Comparison of ENCODE assay signal across 9 cellular contexts in the genomic region with DNA sequence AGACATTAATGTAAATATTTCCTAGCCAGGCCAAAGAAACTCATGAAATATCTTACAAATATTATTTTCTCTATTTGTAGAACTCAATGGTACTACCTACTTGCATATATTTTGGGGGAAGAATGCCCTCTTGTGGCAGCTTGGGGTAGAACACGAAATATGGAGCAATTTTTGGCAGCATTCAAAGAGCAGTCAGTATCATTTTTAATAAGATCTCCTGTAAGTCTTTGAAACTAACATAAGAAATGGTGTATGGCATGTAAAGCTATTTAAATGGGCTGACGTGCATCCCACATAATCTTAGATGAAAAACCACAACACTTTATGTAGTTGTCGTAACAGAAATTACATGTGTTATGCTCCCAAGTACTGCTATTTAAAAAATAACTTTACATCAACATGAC.
A peak's percentile ranks its signal among the peaks of the same experiment; 100 is the strongest.
DNase-seq lines count a peak whose midpoint lies in the region; ATAC-seq and TF ChIP-seq lines count a peak whose summit lies in the region.
"Had no signal": no experiment of that assay in that cellular context is flagged by ENCODE, and none has a peak within 500 bp of the region (broad histone marks: within the 10 kb centered on the region; RNA-seq: fewer than 3 reads in every experiment).

No MANE protein-coding gene starts in this region.

- DNase-seq in NCI-H2171 treated with DMSO at 0.1 percent for 48 hours (lab: John Stamatoyannopoulos, UW) (peak; percentile 40), NCI-H2171 (lab: John Stamatoyannopoulos, UW) (no peak), NCI-H82 treated with DMSO at 0.1 percent for 48 hours (lab: John Stamatoyannopoulos, UW; ENCODE audit: unreplicated experiment) (peak; percentile 30), epithelial cell of prostate (ENCODE audit: low read depth, low spot score) (peak; percentile 24), tibial artery (peak; percentile 67 to 69)
- peak; percentile 72 for DNase-seq in activated CD8-positive, alpha-beta memory T cell treated with anti-CD3 and anti-CD28 coated beads, Interleukin-2, amount 10 ng/mL, durations not matched to agents 7 days and 5 days

- no peaks in the 10 kb centered on the region for H3K27me3 Mint-ChIP-seq in activated CD8-positive, alpha-beta memory T cell treated with anti-CD3 and anti-CD28 coated beads, Interleukin-2, amount 10 ng/mL, durations not matched to agents 7 days and 5 days
- H3K27me3 Mint-ChIP-seq: stimulated activated naive CD8-positive, alpha-beta T cell treated with anti-CD3 and anti-CD28 coated beads, Interleukin-15, Interleukin-2, amounts not matched to agents 100 ng/mL and 50 ng/mL, for 24 hours had no signal

- CTCF ChIA-PET in activated CD8-positive, alpha-beta memory T cell treated with anti-CD3 and anti-CD28 coated beads, Interleukin-2, amount 10 ng/mL, durations not matched to agents 7 days and 5 days (lab: Charles Lee), result interaction anchor here (0.8 to 1.8 kb wide), 6 partner anchors 10 to 142 kb away, joined by 3 to 10 read pairs (median 4); no protein-coding TSS in a partner anchor

- H3K27ac ChIP-seq in epithelial cell of prostate (no peak overlapping the region), neutrophil (no peak overlapping the region), tibial artery (no peak overlapping the region)

- peaks cover 45% of the 10 kb centered on the region for H3K36me3 Mint-ChIP-seq in activated CD8-positive, alpha-beta memory T cell treated with anti-CD3 and anti-CD28 coated beads, Interleukin-2, amount 10 ng/mL, durations not matched to agents 7 days and 5 days

- no peaks in the 10 kb centered on the region for H3K9me3 ChIP-seq in neutrophil
- H3K9me3 ChIP-seq in tibial artery, result no peaks in the 10 kb centered on the region

- no peak overlapping the region for H3K27ac Mint-ChIP-seq in activated CD8-positive, alpha-beta memory T cell treated with anti-CD3 and anti-CD28 coated beads, Interleukin-2, amount 10 ng/mL, durations not matched to agents 7 days and 5 days

- H3K27me3 ChIP-seq in neutrophil, result no peaks in the 10 kb centered on the region
- no peaks in the 10 kb centered on the region for H3K27me3 ChIP-seq in tibial artery

- no peaks in the 10 kb centered on the region for H3K9me3 Mint-ChIP-seq in activated CD8-positive, alpha-beta memory T cell treated with anti-CD3 and anti-CD28 coated beads, Interleukin-2, amount 10 ng/mL, durations not matched to agents 7 days and 5 days (ENCODE audit: low read depth)
- H3K9me3 Mint-ChIP-seq: stimulated activated naive CD8-positive, alpha-beta T cell treated with anti-CD3 and anti-CD28 coated beads, Interleukin-15, Interleukin-2, amounts not matched to agents 100 ng/mL and 50 ng/mL, for 24 hours had no signal

- no peaks in the 10 kb centered on the region for H3K4me1 ChIP-seq in neutrophil (ENCODE audit: control insufficient read depth in 1 of 2, insufficient read depth in 1 of 2, low read depth in 1 of 2, low read length in 1 of 2)
- H3K4me1 ChIP-seq in tibial artery, result no peaks in the 10 kb centered on the region

- intact Hi-C loops in tibial artery (cut with DNase I; ENCODE audit: low total_unique reads), result no loop called here

- peak; percentile 81 for TF ChIP-seq CTCF in neutrophil (IDR thresholded peaks at IDR 0.05)
- peak; percentile 66 to 73 for TF ChIP-seq CTCF in tibial artery (IDR thresholded peaks at IDR 0.05)

- H3K4me3 Mint-ChIP-seq in activated CD8-positive, alpha-beta memory T cell treated with anti-CD3 and anti-CD28 coated beads, Interleukin-2, amount 10 ng/mL, durations not matched to agents 7 days and 5 days, result no peak overlapping the region
- H3K4me3 Mint-ChIP-seq: stimulated activated naive CD8-positive, alpha-beta T cell treated with anti-CD3 and anti-CD28 coated beads, Interleukin-15, Interleukin-2, amounts not matched to agents 100 ng/mL and 50 ng/mL, for 24 hours had no signal

- peaks cover 4% of the 10 kb centered on the region for H3K4me1 Mint-ChIP-seq in activated CD8-positive, alpha-beta memory T cell treated with anti-CD3 and anti-CD28 coated beads, Interleukin-2, amount 10 ng/mL, durations not matched to agents 7 days and 5 days

- H3K36me3 ChIP-seq in neutrophil, result peaks cover 5% of the 10 kb centered on the region
- peaks cover 14 to 36% (median 26%) of the 10 kb centered on the region in 3 donors for H3K36me3 ChIP-seq in tibial artery

- no peak overlapping the region for H3K4me3 ChIP-seq in neutrophil (ENCODE audit: low read depth in 1 of 2, low read length in 1 of 2)
- no peak overlapping the region for H3K4me3 ChIP-seq in tibial artery

- ATAC-seq in HG02678 (IDR thresholded peaks at IDR 0.05; ENCODE audit: unreplicated experiment), result peak; percentile 50
- ATAC-seq in activated CD8-positive, alpha-beta memory T cell treated with anti-CD3 and anti-CD28 coated beads, Interleukin-2, amount 10 ng/mL, durations not matched to agents 7 days and 5 days, result peak; percentile 60
